ENCODE assay signal across 8 cellular contexts in genomic region chr10:47098238-47098637, GRCh38.
"Had no signal": no experiment of that assay in that cellular context is flagged by ENCODE, and none has a peak within 500 bp of the region (broad histone marks: within the 10 kb centered on the region; RNA-seq: fewer than 3 reads in every experiment).

No MANE protein-coding gene starts in this region.

- DNase-seq: GDM1, GF-D8 had no signal

- H3K4me3 ChIP-seq: GM12878 had no signal

- ATAC-seq: GM12878 had no signal

- FAIRE-seq: G401.6, GM12878, GM12891, GM12892, GM18507, GM19239 had no signal
